1 cellular context compared by ENCODE assay signal in the genomic region with DNA sequence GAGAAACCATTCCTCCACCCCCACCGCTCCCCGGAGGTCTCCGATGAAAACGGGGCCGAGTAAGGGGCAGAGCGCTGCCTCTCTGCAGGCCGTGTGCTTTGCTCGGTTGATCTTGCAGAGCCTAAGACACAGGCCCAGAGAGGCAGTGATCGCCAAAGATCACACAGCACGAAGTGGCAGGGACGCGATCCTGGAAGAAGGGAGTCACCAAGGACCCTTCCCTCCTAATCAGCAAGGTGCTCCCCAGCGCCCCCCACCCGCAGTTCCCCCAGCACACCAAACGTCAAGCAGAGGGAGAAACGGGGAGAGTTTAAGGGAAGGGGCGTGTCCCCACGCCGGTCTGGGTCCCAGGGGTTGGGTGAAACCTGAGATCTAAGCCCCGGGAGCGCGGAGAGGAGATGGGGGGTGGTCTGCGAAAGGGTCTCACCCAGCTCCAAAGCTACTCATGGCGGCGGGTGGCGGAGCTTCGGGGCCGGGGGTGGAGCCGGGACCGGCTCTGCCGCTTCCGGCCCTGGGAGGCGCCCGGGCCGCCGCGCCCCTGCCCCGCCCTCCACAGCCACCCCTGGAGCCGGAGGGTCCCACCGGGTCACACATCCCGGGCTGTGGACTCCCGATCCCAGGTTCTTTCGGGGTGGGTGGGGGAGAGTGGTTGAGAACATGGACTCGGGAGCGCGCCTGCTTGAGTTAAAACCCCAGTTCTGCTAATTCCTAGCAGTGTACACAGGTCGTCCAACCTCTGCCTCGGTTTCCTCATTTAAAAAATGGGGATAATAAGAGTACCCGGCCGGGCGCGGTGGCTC.
TF ChIP-seq lines count a peak whose summit lies in the region.

A gene with protein sequence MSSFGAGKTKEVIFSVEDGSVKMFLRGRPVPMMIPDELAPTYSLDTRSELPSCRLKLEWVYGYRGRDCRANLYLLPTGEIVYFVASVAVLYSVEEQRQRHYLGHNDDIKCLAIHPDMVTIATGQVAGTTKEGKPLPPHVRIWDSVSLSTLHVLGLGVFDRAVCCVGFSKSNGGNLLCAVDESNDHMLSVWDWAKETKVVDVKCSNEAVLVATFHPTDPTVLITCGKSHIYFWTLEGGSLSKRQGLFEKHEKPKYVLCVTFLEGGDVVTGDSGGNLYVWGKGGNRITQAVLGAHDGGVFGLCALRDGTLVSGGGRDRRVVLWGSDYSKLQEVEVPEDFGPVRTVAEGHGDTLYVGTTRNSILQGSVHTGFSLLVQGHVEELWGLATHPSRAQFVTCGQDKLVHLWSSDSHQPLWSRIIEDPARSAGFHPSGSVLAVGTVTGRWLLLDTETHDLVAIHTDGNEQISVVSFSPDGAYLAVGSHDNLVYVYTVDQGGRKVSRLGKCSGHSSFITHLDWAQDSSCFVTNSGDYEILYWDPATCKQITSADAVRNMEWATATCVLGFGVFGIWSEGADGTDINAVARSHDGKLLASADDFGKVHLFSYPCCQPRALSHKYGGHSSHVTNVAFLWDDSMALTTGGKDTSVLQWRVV (minus strand): TSS at position 468 of the 800 bp plus-strand sequence. CDS start 21 bp downstream, at position 447.

TF ChIP-seq in HepG2, 621 proteins besides CTCF, POLR2A, EP300 and RAD21 (continued from another document and continues in another):
- TF ChIP-seq, protein P1, sequence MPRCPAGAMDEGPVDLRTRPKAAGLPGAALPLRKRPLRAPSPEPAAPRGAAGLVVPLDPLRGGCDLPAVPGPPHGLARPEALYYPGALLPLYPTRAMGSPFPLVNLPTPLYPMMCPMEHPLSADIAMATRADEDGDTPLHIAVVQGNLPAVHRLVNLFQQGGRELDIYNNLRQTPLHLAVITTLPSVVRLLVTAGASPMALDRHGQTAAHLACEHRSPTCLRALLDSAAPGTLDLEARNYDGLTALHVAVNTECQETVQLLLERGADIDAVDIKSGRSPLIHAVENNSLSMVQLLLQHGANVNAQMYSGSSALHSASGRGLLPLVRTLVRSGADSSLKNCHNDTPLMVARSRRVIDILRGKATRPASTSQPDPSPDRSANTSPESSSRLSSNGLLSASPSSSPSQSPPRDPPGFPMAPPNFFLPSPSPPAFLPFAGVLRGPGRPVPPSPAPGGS (CRISPR knock-in tag; IDR thresholded peaks at IDR 0.05), result 0 out of 2 replicates have a peak, but pooled peaks have one; percentile 29
- TF ChIP-seq ZNF614 (CRISPR knock-in tag; IDR thresholded peaks at IDR 0.05; ENCODE audit: borderline replicate concordance), result no peak
- no peak for TF ChIP-seq STAG1 (CRISPR knock-in tag; IDR thresholded peaks at IDR 0.05)
- peak; percentile 63; the same call in 1 of the 2 replicates for TF ChIP-seq NRL (CRISPR knock-in tag; IDR thresholded peaks at IDR 0.05; ENCODE audit: borderline replicate concordance)
- TF ChIP-seq CENPX (CRISPR knock-in tag; IDR thresholded peaks at IDR 0.05), result no peak
- TF ChIP-seq SMC3 (IDR thresholded peaks at IDR 0.05; ENCODE audit: low read length), result no peak
- TF ChIP-seq RXRA (CRISPR knock-in tag; IDR thresholded peaks at IDR 0.05), result no peak
- TF ChIP-seq, protein P2, sequence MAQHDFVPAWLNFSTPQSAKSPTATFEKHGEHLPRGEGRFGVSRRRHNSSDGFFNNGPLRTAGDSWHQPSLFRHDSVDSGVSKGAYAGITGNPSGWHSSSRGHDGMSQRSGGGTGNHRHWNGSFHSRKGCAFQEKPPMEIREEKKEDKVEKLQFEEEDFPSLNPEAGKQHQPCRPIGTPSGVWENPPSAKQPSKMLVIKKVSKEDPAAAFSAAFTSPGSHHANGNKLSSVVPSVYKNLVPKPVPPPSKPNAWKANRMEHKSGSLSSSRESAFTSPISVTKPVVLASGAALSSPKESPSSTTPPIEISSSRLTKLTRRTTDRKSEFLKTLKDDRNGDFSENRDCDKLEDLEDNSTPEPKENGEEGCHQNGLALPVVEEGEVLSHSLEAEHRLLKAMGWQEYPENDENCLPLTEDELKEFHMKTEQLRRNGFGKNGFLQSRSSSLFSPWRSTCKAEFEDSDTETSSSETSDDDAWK (CRISPR knock-in tag; IDR thresholded peaks at IDR 0.05), result no peak
- TF ChIP-seq, protein P3, sequence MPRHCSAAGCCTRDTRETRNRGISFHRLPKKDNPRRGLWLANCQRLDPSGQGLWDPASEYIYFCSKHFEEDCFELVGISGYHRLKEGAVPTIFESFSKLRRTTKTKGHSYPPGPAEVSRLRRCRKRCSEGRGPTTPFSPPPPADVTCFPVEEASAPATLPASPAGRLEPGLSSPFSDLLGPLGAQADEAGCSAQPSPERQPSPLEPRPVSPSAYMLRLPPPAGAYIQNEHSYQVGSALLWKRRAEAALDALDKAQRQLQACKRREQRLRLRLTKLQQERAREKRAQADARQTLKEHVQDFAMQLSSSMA (CRISPR knock-in tag; IDR thresholded peaks at IDR 0.05), result no peak
- TF ChIP-seq, protein P4, sequence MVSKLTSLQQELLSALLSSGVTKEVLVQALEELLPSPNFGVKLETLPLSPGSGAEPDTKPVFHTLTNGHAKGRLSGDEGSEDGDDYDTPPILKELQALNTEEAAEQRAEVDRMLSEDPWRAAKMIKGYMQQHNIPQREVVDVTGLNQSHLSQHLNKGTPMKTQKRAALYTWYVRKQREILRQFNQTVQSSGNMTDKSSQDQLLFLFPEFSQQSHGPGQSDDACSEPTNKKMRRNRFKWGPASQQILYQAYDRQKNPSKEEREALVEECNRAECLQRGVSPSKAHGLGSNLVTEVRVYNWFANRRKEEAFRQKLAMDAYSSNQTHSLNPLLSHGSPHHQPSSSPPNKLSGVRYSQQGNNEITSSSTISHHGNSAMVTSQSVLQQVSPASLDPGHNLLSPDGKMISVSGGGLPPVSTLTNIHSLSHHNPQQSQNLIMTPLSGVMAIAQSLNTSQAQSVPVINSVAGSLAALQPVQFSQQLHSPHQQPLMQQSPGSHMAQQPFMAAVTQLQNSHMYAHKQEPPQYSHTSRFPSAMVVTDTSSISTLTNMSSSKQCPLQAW (CRISPR knock-in tag; IDR thresholded peaks at IDR 0.05), result peak; percentile 40; the same call in 1 of the 2 replicates
- TF ChIP-seq ZFY (CRISPR knock-in tag; IDR thresholded peaks at IDR 0.05), result peak; percentile 19; the same call in 1 of the 2 replicates
- TF ChIP-seq, protein P5, sequence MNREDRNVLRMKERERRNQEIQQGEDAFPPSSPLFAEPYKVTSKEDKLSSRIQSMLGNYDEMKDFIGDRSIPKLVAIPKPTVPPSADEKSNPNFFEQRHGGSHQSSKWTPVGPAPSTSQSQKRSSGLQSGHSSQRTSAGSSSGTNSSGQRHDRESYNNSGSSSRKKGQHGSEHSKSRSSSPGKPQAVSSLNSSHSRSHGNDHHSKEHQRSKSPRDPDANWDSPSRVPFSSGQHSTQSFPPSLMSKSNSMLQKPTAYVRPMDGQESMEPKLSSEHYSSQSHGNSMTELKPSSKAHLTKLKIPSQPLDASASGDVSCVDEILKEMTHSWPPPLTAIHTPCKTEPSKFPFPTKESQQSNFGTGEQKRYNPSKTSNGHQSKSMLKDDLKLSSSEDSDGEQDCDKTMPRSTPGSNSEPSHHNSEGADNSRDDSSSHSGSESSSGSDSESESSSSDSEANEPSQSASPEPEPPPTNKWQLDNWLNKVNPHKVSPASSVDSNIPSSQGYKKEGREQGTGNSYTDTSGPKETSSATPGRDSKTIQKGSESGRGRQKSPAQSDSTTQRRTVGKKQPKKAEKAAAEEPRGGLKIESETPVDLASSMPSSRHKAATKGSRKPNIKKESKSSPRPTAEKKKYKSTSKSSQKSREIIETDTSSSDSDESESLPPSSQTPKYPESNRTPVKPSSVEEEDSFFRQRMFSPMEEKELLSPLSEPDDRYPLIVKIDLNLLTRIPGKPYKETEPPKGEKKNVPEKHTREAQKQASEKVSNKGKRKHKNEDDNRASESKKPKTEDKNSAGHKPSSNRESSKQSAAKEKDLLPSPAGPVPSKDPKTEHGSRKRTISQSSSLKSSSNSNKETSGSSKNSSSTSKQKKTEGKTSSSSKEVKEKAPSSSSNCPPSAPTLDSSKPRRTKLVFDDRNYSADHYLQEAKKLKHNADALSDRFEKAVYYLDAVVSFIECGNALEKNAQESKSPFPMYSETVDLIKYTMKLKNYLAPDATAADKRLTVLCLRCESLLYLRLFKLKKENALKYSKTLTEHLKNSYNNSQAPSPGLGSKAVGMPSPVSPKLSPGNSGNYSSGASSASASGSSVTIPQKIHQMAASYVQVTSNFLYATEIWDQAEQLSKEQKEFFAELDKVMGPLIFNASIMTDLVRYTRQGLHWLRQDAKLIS (CRISPR knock-in tag; IDR thresholded peaks at IDR 0.05), result no peak
- no peak for TF ChIP-seq ZNF569 (CRISPR knock-in tag; IDR thresholded peaks at IDR 0.05; ENCODE audit: borderline replicate concordance)
- TF ChIP-seq, protein P6, sequence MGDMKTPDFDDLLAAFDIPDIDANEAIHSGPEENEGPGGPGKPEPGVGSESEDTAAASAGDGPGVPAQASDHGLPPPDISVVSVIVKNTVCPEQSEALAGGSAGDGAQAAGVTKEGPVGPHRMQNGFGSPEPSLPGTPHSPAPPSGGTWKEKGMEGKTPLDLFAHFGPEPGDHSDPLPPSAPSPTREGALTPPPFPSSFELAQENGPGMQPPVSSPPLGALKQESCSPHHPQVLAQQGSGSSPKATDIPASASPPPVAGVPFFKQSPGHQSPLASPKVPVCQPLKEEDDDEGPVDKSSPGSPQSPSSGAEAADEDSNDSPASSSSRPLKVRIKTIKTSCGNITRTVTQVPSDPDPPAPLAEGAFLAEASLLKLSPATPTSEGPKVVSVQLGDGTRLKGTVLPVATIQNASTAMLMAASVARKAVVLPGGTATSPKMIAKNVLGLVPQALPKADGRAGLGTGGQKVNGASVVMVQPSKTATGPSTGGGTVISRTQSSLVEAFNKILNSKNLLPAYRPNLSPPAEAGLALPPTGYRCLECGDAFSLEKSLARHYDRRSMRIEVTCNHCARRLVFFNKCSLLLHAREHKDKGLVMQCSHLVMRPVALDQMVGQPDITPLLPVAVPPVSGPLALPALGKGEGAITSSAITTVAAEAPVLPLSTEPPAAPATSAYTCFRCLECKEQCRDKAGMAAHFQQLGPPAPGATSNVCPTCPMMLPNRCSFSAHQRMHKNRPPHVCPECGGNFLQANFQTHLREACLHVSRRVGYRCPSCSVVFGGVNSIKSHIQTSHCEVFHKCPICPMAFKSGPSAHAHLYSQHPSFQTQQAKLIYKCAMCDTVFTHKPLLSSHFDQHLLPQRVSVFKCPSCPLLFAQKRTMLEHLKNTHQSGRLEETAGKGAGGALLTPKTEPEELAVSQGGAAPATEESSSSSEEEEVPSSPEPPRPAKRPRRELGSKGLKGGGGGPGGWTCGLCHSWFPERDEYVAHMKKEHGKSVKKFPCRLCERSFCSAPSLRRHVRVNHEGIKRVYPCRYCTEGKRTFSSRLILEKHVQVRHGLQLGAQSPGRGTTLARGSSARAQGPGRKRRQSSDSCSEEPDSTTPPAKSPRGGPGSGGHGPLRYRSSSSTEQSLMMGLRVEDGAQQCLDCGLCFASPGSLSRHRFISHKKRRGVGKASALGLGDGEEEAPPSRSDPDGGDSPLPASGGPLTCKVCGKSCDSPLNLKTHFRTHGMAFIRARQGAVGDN (CRISPR knock-in tag; IDR thresholded peaks at IDR 0.05), result peak; percentile 59
- no peak for TF ChIP-seq MLLT10 (CRISPR knock-in tag; IDR thresholded peaks at IDR 0.05)
- TF ChIP-seq, protein P7, sequence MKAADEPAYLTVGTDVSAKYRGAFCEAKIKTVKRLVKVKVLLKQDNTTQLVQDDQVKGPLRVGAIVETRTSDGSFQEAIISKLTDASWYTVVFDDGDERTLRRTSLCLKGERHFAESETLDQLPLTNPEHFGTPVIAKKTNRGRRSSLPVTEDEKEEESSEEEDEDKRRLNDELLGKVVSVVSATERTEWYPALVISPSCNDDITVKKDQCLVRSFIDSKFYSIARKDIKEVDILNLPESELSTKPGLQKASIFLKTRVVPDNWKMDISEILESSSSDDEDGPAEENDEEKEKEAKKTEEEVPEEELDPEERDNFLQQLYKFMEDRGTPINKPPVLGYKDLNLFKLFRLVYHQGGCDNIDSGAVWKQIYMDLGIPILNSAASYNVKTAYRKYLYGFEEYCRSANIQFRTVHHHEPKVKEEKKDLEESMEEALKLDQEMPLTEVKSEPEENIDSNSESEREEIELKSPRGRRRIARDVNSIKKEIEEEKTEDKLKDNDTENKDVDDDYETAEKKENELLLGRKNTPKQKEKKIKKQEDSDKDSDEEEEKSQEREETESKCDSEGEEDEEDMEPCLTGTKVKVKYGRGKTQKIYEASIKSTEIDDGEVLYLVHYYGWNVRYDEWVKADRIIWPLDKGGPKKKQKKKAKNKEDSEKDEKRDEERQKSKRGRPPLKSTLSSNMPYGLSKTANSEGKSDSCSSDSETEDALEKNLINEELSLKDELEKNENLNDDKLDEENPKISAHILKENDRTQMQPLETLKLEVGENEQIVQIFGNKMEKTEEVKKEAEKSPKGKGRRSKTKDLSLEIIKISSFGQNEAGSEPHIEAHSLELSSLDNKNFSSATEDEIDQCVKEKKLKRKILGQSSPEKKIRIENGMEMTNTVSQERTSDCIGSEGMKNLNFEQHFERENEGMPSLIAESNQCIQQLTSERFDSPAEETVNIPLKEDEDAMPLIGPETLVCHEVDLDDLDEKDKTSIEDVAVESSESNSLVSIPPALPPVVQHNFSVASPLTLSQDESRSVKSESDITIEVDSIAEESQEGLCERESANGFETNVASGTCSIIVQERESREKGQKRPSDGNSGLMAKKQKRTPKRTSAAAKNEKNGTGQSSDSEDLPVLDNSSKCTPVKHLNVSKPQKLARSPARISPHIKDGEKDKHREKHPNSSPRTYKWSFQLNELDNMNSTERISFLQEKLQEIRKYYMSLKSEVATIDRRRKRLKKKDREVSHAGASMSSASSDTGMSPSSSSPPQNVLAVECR (CRISPR knock-in tag; IDR thresholded peaks at IDR 0.05; ENCODE audit: borderline replicate concordance), result peak; percentile 24; the same call in 1 of the 2 replicates
- TF ChIP-seq SNAPC2 (CRISPR knock-in tag; IDR thresholded peaks at IDR 0.05), result no peak
- TF ChIP-seq ZBTB1 (CRISPR knock-in tag; IDR thresholded peaks at IDR 0.05; ENCODE audit: borderline replicate concordance), result no peak
- TF ChIP-seq, protein P8, sequence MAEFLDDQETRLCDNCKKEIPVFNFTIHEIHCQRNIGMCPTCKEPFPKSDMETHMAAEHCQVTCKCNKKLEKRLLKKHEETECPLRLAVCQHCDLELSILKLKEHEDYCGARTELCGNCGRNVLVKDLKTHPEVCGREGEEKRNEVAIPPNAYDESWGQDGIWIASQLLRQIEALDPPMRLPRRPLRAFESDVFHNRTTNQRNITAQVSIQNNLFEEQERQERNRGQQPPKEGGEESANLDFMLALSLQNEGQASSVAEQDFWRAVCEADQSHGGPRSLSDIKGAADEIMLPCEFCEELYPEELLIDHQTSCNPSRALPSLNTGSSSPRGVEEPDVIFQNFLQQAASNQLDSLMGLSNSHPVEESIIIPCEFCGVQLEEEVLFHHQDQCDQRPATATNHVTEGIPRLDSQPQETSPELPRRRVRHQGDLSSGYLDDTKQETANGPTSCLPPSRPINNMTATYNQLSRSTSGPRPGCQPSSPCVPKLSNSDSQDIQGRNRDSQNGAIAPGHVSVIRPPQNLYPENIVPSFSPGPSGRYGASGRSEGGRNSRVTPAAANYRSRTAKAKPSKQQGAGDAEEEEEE (CRISPR knock-in tag; IDR thresholded peaks at IDR 0.05; ENCODE audit: borderline replicate concordance), result no peak
- 0 out of 2 replicates have a peak, but pooled peaks have one; percentile 3 for TF ChIP-seq ZBTB38 (CRISPR knock-in tag; IDR thresholded peaks at IDR 0.05)
- no peak for TF ChIP-seq ZNF572 (CRISPR knock-in tag; IDR thresholded peaks at IDR 0.05)
